ENCODE assay signal across 1 cellular context in the genomic region with DNA sequence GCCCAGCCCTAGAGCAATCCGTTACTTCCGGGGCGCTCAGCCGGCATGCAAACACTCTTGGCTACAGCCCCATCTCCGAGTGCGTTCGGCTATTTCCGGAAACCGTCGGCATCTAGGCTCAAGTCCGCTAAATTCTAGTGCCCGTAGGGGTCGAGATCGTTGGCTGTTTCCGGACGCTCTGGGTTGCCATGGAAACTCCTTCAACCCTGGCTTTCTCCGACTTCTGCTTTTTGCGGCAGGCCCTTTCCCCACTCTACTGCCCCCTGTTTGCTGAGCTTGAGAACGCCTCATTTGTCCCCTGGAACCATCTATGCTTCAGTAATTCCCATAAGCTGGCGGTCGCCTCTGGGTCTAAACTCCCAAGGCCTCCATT.
TF ChIP-seq lines count a peak whose summit lies in the region.

No MANE protein-coding gene starts in this region.

TF ChIP-seq in K562, 482 proteins besides CTCF, POLR2A, EP300 and RAD21 (continued from another document and continues in another):
- TF ChIP-seq, protein P1, sequence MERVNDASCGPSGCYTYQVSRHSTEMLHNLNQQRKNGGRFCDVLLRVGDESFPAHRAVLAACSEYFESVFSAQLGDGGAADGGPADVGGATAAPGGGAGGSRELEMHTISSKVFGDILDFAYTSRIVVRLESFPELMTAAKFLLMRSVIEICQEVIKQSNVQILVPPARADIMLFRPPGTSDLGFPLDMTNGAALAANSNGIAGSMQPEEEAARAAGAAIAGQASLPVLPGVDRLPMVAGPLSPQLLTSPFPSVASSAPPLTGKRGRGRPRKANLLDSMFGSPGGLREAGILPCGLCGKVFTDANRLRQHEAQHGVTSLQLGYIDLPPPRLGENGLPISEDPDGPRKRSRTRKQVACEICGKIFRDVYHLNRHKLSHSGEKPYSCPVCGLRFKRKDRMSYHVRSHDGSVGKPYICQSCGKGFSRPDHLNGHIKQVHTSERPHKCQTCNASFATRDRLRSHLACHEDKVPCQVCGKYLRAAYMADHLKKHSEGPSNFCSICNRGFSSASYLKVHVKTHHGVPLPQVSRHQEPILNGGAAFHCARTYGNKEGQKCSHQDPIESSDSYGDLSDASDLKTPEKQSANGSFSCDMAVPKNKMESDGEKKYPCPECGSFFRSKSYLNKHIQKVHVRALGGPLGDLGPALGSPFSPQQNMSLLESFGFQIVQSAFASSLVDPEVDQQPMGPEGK (CRISPR knock-in tag; IDR thresholded peaks at IDR 0.05; ENCODE audit: borderline replicate concordance) = no peak
- TF ChIP-seq U2AF2 (optimal IDR thresholded peaks at IDR 0.05; ENCODE audit: low read depth, low read length) (no peak), DDX20 (tag; IDR thresholded peaks at IDR 0.05; ENCODE audit: low read depth) (no peak), NBN (IDR thresholded peaks at IDR 0.05; ENCODE audit: low read depth) (0 out of 2 replicates have a peak, but pooled peaks have one; percentile 83), ZNF134 (CRISPR knock-in tag; conservative IDR thresholded peaks at IDR 0.05) (no peak), XRCC3 (IDR thresholded peaks at IDR 0.05) (no peak), RB1 (IDR thresholded peaks at IDR 0.05; ENCODE audit: low read depth) (peak; percentile 7; the same call in 1 of the 2 replicates), TFAM (CRISPR knock-in tag; conservative IDR thresholded peaks at IDR 0.05) (no peak), MCM5 (IDR thresholded peaks at IDR 0.05; ENCODE audit: low read depth) (no peak), CCNT2 (IDR thresholded peaks at IDR 0.05; ENCODE audit: borderline replicate concordance, extremely low read depth, insufficient read length, low read depth, low read length) (no peak), BMI1 (IDR thresholded peaks at IDR 0.05; ENCODE audit: low read length) (peak; percentile 96), MTA1 (IDR thresholded peaks at IDR 0.05; ENCODE audit: borderline replicate concordance) (0 out of 2 replicates have a peak, but pooled peaks have one; percentile 24), ARNT (IDR thresholded peaks at IDR 0.05) (peak in 1 of 2 experiments; percentile 79; a peak in 2 of 4 replicates), SRSF9 (IDR thresholded peaks at IDR 0.05; ENCODE audit: borderline replicate concordance, low read depth, low read length) (no peak), KLF10 (CRISPR knock-in tag; IDR thresholded peaks at IDR 0.05) (no peak), KLF6 (CRISPR knock-in tag; IDR thresholded peaks at IDR 0.05; ENCODE audit: borderline replicate concordance) (no peak), ELF1 (tag; IDR thresholded peaks at IDR 0.05) (peak; percentile 88), ZNF589 (CRISPR knock-in tag; IDR thresholded peaks at IDR 0.05; ENCODE audit: low read depth) (no peak), GTF2F1 (IDR thresholded peaks at IDR 0.05; ENCODE audit: low read depth, low read length) (0 out of 2 replicates have a peak, but pooled peaks have one; percentile 10), SOX6 (IDR thresholded peaks at IDR 0.05) (no peak; the same call in 1 of the 2 replicates), SPI1 (IDR thresholded peaks at IDR 0.05; ENCODE audit: borderline replicate concordance, low read depth, low read length) (peak; percentile 99), TEAD1 (CRISPR knock-in tag; IDR thresholded peaks at IDR 0.05) (no peak), MYNN (IDR thresholded peaks at IDR 0.05) (no peak), MYNN (CRISPR knock-in tag; IDR thresholded peaks at IDR 0.05) (no peak)
- TF ChIP-seq, protein P2, sequence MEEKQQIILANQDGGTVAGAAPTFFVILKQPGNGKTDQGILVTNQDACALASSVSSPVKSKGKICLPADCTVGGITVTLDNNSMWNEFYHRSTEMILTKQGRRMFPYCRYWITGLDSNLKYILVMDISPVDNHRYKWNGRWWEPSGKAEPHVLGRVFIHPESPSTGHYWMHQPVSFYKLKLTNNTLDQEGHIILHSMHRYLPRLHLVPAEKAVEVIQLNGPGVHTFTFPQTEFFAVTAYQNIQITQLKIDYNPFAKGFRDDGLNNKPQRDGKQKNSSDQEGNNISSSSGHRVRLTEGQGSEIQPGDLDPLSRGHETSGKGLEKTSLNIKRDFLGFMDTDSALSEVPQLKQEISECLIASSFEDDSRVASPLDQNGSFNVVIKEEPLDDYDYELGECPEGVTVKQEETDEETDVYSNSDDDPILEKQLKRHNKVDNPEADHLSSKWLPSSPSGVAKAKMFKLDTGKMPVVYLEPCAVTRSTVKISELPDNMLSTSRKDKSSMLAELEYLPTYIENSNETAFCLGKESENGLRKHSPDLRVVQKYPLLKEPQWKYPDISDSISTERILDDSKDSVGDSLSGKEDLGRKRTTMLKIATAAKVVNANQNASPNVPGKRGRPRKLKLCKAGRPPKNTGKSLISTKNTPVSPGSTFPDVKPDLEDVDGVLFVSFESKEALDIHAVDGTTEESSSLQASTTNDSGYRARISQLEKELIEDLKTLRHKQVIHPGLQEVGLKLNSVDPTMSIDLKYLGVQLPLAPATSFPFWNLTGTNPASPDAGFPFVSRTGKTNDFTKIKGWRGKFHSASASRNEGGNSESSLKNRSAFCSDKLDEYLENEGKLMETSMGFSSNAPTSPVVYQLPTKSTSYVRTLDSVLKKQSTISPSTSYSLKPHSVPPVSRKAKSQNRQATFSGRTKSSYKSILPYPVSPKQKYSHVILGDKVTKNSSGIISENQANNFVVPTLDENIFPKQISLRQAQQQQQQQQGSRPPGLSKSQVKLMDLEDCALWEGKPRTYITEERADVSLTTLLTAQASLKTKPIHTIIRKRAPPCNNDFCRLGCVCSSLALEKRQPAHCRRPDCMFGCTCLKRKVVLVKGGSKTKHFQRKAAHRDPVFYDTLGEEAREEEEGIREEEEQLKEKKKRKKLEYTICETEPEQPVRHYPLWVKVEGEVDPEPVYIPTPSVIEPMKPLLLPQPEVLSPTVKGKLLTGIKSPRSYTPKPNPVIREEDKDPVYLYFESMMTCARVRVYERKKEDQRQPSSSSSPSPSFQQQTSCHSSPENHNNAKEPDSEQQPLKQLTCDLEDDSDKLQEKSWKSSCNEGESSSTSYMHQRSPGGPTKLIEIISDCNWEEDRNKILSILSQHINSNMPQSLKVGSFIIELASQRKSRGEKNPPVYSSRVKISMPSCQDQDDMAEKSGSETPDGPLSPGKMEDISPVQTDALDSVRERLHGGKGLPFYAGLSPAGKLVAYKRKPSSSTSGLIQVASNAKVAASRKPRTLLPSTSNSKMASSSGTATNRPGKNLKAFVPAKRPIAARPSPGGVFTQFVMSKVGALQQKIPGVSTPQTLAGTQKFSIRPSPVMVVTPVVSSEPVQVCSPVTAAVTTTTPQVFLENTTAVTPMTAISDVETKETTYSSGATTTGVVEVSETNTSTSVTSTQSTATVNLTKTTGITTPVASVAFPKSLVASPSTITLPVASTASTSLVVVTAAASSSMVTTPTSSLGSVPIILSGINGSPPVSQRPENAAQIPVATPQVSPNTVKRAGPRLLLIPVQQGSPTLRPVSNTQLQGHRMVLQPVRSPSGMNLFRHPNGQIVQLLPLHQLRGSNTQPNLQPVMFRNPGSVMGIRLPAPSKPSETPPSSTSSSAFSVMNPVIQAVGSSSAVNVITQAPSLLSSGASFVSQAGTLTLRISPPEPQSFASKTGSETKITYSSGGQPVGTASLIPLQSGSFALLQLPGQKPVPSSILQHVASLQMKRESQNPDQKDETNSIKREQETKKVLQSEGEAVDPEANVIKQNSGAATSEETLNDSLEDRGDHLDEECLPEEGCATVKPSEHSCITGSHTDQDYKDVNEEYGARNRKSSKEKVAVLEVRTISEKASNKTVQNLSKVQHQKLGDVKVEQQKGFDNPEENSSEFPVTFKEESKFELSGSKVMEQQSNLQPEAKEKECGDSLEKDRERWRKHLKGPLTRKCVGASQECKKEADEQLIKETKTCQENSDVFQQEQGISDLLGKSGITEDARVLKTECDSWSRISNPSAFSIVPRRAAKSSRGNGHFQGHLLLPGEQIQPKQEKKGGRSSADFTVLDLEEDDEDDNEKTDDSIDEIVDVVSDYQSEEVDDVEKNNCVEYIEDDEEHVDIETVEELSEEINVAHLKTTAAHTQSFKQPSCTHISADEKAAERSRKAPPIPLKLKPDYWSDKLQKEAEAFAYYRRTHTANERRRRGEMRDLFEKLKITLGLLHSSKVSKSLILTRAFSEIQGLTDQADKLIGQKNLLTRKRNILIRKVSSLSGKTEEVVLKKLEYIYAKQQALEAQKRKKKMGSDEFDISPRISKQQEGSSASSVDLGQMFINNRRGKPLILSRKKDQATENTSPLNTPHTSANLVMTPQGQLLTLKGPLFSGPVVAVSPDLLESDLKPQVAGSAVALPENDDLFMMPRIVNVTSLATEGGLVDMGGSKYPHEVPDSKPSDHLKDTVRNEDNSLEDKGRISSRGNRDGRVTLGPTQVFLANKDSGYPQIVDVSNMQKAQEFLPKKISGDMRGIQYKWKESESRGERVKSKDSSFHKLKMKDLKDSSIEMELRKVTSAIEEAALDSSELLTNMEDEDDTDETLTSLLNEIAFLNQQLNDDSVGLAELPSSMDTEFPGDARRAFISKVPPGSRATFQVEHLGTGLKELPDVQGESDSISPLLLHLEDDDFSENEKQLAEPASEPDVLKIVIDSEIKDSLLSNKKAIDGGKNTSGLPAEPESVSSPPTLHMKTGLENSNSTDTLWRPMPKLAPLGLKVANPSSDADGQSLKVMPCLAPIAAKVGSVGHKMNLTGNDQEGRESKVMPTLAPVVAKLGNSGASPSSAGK (IDR thresholded peaks at IDR 0.05) = no peak
- TF ChIP-seq, protein P3, sequence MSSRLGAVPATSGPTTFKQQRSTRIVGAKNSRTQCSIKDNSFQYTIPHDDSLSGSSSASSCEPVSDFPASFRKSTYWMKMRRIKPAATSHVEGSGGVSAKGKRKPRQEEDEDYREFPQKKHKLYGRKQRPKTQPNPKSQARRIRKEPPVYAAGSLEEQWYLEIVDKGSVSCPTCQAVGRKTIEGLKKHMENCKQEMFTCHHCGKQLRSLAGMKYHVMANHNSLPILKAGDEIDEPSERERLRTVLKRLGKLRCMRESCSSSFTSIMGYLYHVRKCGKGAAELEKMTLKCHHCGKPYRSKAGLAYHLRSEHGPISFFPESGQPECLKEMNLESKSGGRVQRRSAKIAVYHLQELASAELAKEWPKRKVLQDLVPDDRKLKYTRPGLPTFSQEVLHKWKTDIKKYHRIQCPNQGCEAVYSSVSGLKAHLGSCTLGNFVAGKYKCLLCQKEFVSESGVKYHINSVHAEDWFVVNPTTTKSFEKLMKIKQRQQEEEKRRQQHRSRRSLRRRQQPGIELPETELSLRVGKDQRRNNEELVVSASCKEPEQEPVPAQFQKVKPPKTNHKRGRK (tag; IDR thresholded peaks at IDR 0.05) = no peak
- TF ChIP-seq, protein P4, sequence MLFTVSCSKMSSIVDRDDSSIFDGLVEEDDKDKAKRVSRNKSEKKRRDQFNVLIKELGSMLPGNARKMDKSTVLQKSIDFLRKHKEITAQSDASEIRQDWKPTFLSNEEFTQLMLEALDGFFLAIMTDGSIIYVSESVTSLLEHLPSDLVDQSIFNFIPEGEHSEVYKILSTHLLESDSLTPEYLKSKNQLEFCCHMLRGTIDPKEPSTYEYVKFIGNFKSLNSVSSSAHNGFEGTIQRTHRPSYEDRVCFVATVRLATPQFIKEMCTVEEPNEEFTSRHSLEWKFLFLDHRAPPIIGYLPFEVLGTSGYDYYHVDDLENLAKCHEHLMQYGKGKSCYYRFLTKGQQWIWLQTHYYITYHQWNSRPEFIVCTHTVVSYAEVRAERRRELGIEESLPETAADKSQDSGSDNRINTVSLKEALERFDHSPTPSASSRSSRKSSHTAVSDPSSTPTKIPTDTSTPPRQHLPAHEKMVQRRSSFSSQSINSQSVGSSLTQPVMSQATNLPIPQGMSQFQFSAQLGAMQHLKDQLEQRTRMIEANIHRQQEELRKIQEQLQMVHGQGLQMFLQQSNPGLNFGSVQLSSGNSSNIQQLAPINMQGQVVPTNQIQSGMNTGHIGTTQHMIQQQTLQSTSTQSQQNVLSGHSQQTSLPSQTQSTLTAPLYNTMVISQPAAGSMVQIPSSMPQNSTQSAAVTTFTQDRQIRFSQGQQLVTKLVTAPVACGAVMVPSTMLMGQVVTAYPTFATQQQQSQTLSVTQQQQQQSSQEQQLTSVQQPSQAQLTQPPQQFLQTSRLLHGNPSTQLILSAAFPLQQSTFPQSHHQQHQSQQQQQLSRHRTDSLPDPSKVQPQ (CRISPR knock-in tag; IDR thresholded peaks at IDR 0.05; ENCODE audit: borderline replicate concordance) = no peak
- TF ChIP-seq, protein P5, sequence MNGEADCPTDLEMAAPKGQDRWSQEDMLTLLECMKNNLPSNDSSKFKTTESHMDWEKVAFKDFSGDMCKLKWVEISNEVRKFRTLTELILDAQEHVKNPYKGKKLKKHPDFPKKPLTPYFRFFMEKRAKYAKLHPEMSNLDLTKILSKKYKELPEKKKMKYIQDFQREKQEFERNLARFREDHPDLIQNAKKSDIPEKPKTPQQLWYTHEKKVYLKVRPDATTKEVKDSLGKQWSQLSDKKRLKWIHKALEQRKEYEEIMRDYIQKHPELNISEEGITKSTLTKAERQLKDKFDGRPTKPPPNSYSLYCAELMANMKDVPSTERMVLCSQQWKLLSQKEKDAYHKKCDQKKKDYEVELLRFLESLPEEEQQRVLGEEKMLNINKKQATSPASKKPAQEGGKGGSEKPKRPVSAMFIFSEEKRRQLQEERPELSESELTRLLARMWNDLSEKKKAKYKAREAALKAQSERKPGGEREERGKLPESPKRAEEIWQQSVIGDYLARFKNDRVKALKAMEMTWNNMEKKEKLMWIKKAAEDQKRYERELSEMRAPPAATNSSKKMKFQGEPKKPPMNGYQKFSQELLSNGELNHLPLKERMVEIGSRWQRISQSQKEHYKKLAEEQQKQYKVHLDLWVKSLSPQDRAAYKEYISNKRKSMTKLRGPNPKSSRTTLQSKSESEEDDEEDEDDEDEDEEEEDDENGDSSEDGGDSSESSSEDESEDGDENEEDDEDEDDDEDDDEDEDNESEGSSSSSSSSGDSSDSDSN (IDR thresholded peaks at IDR 0.05; ENCODE audit: borderline replicate concordance in 1 of 2, low read depth in 2 of 2, low read length in 2 of 2) = no peak
- TF ChIP-seq, protein P6, sequence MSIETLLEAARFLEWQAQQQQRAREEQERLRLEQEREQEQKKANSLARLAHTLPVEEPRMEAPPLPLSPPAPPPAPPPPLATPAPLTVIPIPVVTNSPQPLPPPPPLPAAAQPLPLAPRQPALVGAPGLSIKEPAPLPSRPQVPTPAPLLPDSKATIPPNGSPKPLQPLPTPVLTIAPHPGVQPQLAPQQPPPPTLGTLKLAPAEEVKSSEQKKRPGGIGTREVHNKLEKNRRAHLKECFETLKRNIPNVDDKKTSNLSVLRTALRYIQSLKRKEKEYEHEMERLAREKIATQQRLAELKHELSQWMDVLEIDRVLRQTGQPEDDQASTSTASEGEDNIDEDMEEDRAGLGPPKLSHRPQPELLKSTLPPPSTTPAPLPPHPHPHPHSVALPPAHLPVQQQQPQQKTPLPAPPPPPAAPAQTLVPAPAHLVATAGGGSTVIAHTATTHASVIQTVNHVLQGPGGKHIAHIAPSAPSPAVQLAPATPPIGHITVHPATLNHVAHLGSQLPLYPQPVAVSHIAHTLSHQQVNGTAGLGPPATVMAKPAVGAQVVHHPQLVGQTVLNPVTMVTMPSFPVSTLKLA (conservative IDR thresholded peaks at IDR 0.05) = peak; percentile 72 to 77; a peak in 2 of 4 replicates
- TF ChIP-seq, protein P7, sequence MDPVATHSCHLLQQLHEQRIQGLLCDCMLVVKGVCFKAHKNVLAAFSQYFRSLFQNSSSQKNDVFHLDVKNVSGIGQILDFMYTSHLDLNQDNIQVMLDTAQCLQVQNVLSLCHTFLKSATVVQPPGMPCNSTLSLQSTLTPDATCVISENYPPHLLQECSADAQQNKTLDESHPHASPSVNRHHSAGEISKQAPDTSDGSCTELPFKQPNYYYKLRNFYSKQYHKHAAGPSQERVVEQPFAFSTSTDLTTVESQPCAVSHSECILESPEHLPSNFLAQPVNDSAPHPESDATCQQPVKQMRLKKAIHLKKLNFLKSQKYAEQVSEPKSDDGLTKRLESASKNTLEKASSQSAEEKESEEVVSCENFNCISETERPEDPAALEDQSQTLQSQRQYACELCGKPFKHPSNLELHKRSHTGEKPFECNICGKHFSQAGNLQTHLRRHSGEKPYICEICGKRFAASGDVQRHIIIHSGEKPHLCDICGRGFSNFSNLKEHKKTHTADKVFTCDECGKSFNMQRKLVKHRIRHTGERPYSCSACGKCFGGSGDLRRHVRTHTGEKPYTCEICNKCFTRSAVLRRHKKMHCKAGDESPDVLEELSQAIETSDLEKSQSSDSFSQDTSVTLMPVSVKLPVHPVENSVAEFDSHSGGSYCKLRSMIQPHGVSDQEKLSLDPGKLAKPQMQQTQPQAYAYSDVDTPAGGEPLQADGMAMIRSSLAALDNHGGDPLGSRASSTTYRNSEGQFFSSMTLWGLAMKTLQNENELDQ (CRISPR knock-in tag; IDR thresholded peaks at IDR 0.05; ENCODE audit: borderline replicate concordance) = no peak
